Comparison of ENCODE assay signal across 8 cellular contexts in genomic region chr4:602559-602942, GRCh38. TPM values are rescaled to one million over a fixed set of nuclear protein-coding genes. Genes with fewer than 3 reads are reported as not detected.
A peak's percentile ranks its signal among the peaks of the same experiment; 100 is the strongest.
DNase-seq lines count a peak whose midpoint lies in the region; ATAC-seq, FAIRE-seq and TF ChIP-seq lines count a peak whose summit lies in the region.

No MANE protein-coding gene starts in this region.

- no peaks in the 10 kb centered on the region for H4K20me1 ChIP-seq in GM12878 (ENCODE audit: control insufficient read depth, insufficient read depth)

- peak; percentile 59 for TF ChIP-seq RAD21 in GM12878 (IDR thresholded peaks at IDR 0.05; ENCODE audit: insufficient read depth, low read depth, low read length)

- DNase-seq in activated CD4-positive, CD25-positive, alpha-beta regulatory T cell treated with anti-CD3 and anti-CD28 coated beads, Interleukin-2, amount 50 U/mL, for 72 hours: peak; percentile 65
- DNase-seq in activated CD4-positive, CD25-positive, alpha-beta regulatory T cell (lab: John Stamatoyannopoulos, UW): no peak
- DNase-seq in RPMI8226 (peak; percentile 9), GM12878 (ENCODE audit: low read depth, low spot score) (no peak), lower lobe of right lung (peak; percentile 77)
- DNase-seq in stimulated activated naive CD4-positive, alpha-beta T cell (lab: John Stamatoyannopoulos, UW): peak in 4 of 6 experiments; percentile 3 to 11 (median 8)

- no peak for TF ChIP-seq POLR2A in GM12878 (IDR thresholded peaks at IDR 0.05; ENCODE audit: low read depth, low read length)

- TF ChIP-seq CTCF in GM12878 (IDR thresholded peaks at IDR 0.05 in 2 of 3, conservative IDR thresholded peaks at IDR 0.05 in 1 of 3; ENCODE audit: control insufficient read depth in 2 of 3, extremely low read depth in 1 of 3, insufficient read depth in 1 of 3, low read depth in 3 of 3, low read length in 3 of 3) (peak; percentile 55 to 62 (median 58); a peak in 4 of 6 replicates), lower lobe of right lung (IDR thresholded peaks at IDR 0.05) (peak; percentile 62)

- ATAC-seq in GM12878 (peak; percentile 72), lower lobe of right lung (peak; percentile 89 to 94), GM18858 (IDR thresholded peaks at IDR 0.05; ENCODE audit: unreplicated experiment) (no peak), GM21515 (IDR thresholded peaks at IDR 0.05; ENCODE audit: unreplicated experiment) (no peak)

- H3K9ac ChIP-seq in GM12878 (ENCODE audit: control insufficient read depth, insufficient read depth, low read length): no peak overlapping the region

- intact Hi-C loops in GM12878 (cut with micrococcal nuclease; ENCODE audit: unreplicated experiment) (no loop called here), lower lobe of right lung (cut with DNase I) (no loop called here)

- H3K9me3 ChIP-seq in GM12878 (replicated peaks; ENCODE audit: control insufficient read depth, insufficient read depth, low read length) (peaks cover 2% of the 10 kb centered on the region; the same call in 1 of the 3 replicates), lower lobe of right lung (no peaks in the 10 kb centered on the region)

- H3K79me2 ChIP-seq in GM12878 (ENCODE audit: control insufficient read depth, insufficient read depth, low read length): no peaks in the 10 kb centered on the region

- H3K27me3 ChIP-seq in GM12878 (replicated peaks in 1 of 2; ENCODE audit: control insufficient read depth in 2 of 2, insufficient read depth in 2 of 2, low read length in 1 of 2): no peaks in the 10 kb centered on the region
- peaks cover 52% of the 10 kb centered on the region for H3K27me3 ChIP-seq in lower lobe of right lung (ENCODE audit: low read depth)

- H3K27ac ChIP-seq in GM12878 (ENCODE audit: control insufficient read depth, insufficient read depth): no peak overlapping the region
- H3K27ac ChIP-seq in lower lobe of right lung: no peak overlapping the region

- H3K36me3 ChIP-seq in GM12878 (ENCODE audit: control insufficient read depth in 2 of 2, insufficient read depth in 2 of 2, low read length in 1 of 2) (no peaks in the 10 kb centered on the region), lower lobe of right lung (no peaks in the 10 kb centered on the region)

- no TSS peak for BruUV-seq in GM12878 (replicated peaks; lab: Mats Ljungman, UMichigan)

- SMC1A ChIA-PET in GM12878 (lab: Charles Lee; ENCODE audit: uncharacterized antibody, unreplicated experiment): interaction anchor here (0.7 to 2.0 kb wide), 6 partner anchors 13 to 139 kb away, joined by 3 to 10 read pairs (median 4); partner anchors contain the start of genes ATP5ME and MYL5

- no peak overlapping the region for H2AFZ ChIP-seq in GM12878 (ENCODE audit: control insufficient read depth, low read depth, low read length)

- CTCF ChIA-PET in GM12878 (lab: Yijun Ruan, JAX): interaction anchor here (0.7 to 1.7 kb wide), 13 partner anchors 9 to 384 kb away, joined by 3 to 13 read pairs (median 5); partner anchors contain the start of genes ATP5ME, IDUA and MYL5

- 2% methylated on average over 8 of the region's 8 CpGs for WGBS in GM12878 (ENCODE audit: insufficient coverage, insufficient replicate concordance, low lambda C conversion rate, missing lambda C conversion rate)

- POLR2A ChIA-PET in GM12878 (lab: Charles Lee): interaction anchor here (0.9 kb wide), 1 partner anchor 72 kb away, joined by 3 read pairs; the partner anchor contains the start of genes ATP5ME and MYL5

- no peaks in the 10 kb centered on the region for H3K4me1 ChIP-seq in GM12878 (ENCODE audit: control insufficient read depth, insufficient read depth, low read length)
- no peaks in the 10 kb centered on the region for H3K4me1 ChIP-seq in lower lobe of right lung

- no peak overlapping the region for H3K4me3 ChIP-seq in GM12878
- H3K4me3 ChIP-seq in lower lobe of right lung: no peak overlapping the region

- FAIRE-seq in GM12878 (lab: Jason Lieb, UNC): no peak

- no peak overlapping the region for H3K4me2 ChIP-seq in GM12878 (ENCODE audit: control insufficient read depth, insufficient read depth)

- RAD21 ChIA-PET in GM12878 (lab: Charles Lee; ENCODE audit: unreplicated experiment): interaction anchor here (0.7 to 1.4 kb wide), 7 partner anchors 13 to 385 kb away, joined by 3 to 10 read pairs (median 4); partner anchors contain the start of genes ATP5ME, IDUA and MYL5

- in situ Hi-C loops in GM12878 (cut with MboI): no loop called here

- TF ChIP-seq EP300 in GM12878 (IDR thresholded peaks at IDR 0.05; ENCODE audit: borderline replicate concordance in 1 of 2, control insufficient read depth in 1 of 2, low read depth in 2 of 2, low read length in 2 of 2): no peak

TF ChIP-seq in GM12878, 131 proteins besides CTCF, POLR2A, EP300 and RAD21:
- TF ChIP-seq IKZF1 (conservative IDR thresholded peaks at IDR 0.05) (0 out of 2 replicates have a peak, but pooled peaks have one; percentile 16), TCF12 (IDR thresholded peaks at IDR 0.05; ENCODE audit: low read depth, low read length) (0 out of 2 replicates have a peak, but pooled peaks have one; percentile 33), BHLHE40 (IDR thresholded peaks at IDR 0.05; ENCODE audit: borderline replicate concordance in 1 of 2, low read depth in 2 of 2, low read length in 1 of 2) (peak in 1 of 2 experiments; percentile 29; a peak in 1 of 4 replicates), MYB (IDR thresholded peaks at IDR 0.05; ENCODE audit: borderline replicate concordance, low read depth, low read length) (no peak), SMC3 (IDR thresholded peaks at IDR 0.05; ENCODE audit: borderline replicate concordance, low read length) (peak; percentile 20; the same call in 1 of the 2 replicates)
TF ChIP-seq in GM12878: peak in this region for 4.

RNA-seq across cellular contexts. Expression of gene PDE6B, which starts 22.8 kb away (rescaled TPM):
- not detected in 2 replicates for total RNA-seq in GM12878 (2013; cell fraction: nucleolus; rRNA removed)
- total RNA-seq in GM12878 (2014; rRNA removed) (4.5 and 6.4 TPM in 2 replicates), GM12878 (2014; rRNA removed; fragmentation: Illumina TruSeq; extraction: Trizol) (4.8 and 6.1 TPM in 2 replicates), GM12878 (2021) (3.5 and 5.6 TPM in 2 replicates), lower lobe of right lung (5.5 TPM)
- 3.9 TPM for polyA plus RNA-seq in GM12878 (2011; ENCODE audit: low read depth)
- polyA plus RNA-seq in GM12878 (2011; rRNA removed) (1.8 and 3.6 TPM in 2 replicates), GM12878 (2014; fragmentation: Illumina TruSeq; extraction: Trizol) (1.9 and 4.3 TPM in 2 replicates), GM12878 (2014; fragmentation: Nextera tagmentation; extraction: Ambion mirVana) (1 to 10 TPM; 2.6 to 4.1 TPM), GM12878 (2014; rRNA removed) (3.5 and 4.5 TPM in 2 replicates), GM12878 (2016; fragmentation: Nextera tagmentation; extraction: Ambion mirVana) (1 to 10 TPM; 3.1 to 6.4 TPM)
- polyA plus RNA-seq in GM12878 (2011; cell fraction: cytosol; rRNA removed): 3.9 TPM in 2 replicates
- polyA plus RNA-seq in GM12878 (2011; cell fraction: nucleus; rRNA removed): 1.6 and 2.3 TPM in 2 replicates
- 9.1 and 13.2 TPM in 2 replicates for polyA plus RNA-seq in GM12878 (2012)
- polyA minus RNA-seq in GM12878 (2011; rRNA and poly(A)+ RNA removed): 4.1 and 4.5 TPM in 2 replicates
- 3.5 and 4.1 TPM in 2 replicates for polyA minus RNA-seq in GM12878 (2011; cell fraction: cytosol; rRNA and poly(A)+ RNA removed)
- 0.24 and 2.0 TPM in 2 replicates for polyA minus RNA-seq in GM12878 (2011; cell fraction: nucleus; rRNA and poly(A)+ RNA removed)

RNA-seq across cellular contexts. Expression of gene TMEM271, which starts 26.5 kb away (rescaled TPM):
- total RNA-seq in GM12878 (2013; cell fraction: nucleolus; rRNA removed): not detected in 2 replicates
- total RNA-seq in GM12878 (2014; rRNA removed) (not detected in 2 replicates), GM12878 (2014; rRNA removed; fragmentation: Illumina TruSeq; extraction: Trizol) (not detected in 2 replicates), GM12878 (2021) (not detected in 2 replicates), lower lobe of right lung (not detected)
- polyA plus RNA-seq in GM12878 (2011; ENCODE audit: low read depth): not detected
- polyA plus RNA-seq in GM12878 (2011; rRNA removed) (not detected in 2 replicates), GM12878 (2014; fragmentation: Illumina TruSeq; extraction: Trizol) (not detected in 2 replicates), GM12878 (2014; fragmentation: Nextera tagmentation; extraction: Ambion mirVana) (not detected), GM12878 (2014; rRNA removed) (not detected in 2 replicates), GM12878 (2016; fragmentation: Nextera tagmentation; extraction: Ambion mirVana) (not detected)
- not detected in 2 replicates for polyA plus RNA-seq in GM12878 (2011; cell fraction: cytosol; rRNA removed)
- polyA plus RNA-seq in GM12878 (2011; cell fraction: nucleus; rRNA removed): not detected in 2 replicates
- polyA plus RNA-seq in GM12878 (2012): not detected in 2 replicates
- polyA minus RNA-seq in GM12878 (2011; rRNA and poly(A)+ RNA removed): not detected in 2 replicates
- polyA minus RNA-seq in GM12878 (2011; cell fraction: cytosol; rRNA and poly(A)+ RNA removed): not detected in 2 replicates
- polyA minus RNA-seq in GM12878 (2011; cell fraction: nucleus; rRNA and poly(A)+ RNA removed): not detected in 2 replicates

Comparison
In these comparisons a context has a peak if more than half of its experiments do, and no peak if none do; other contexts are left out.
1. DNase-seq: peak in activated CD4-positive, CD25-positive, alpha-beta regulatory T cell treated with anti-CD3 and anti-CD28 coated beads, Interleukin-2, amount 50 U/mL, for 72 hours (single experiment), RPMI8226 (single experiment), lower lobe of right lung (single experiment) and stimulated activated naive CD4-positive, alpha-beta T cell (4 of 6); none in activated CD4-positive, CD25-positive, alpha-beta regulatory T cell (0 of 4) and GM12878 (single experiment).
2. ATAC-seq: peak in GM12878 (single experiment) and lower lobe of right lung (2 of 2); none in GM18858 (single experiment) and GM21515 (single experiment).